Comparison of ENCODE assay signal across 31 cellular contexts in genomic region chr10:112713411-112713810, GRCh38.
DNase-seq lines count a peak whose midpoint lies in the region; ATAC-seq and TF ChIP-seq lines count a peak whose summit lies in the region.
"Had no signal": no experiment of that assay in that cellular context is flagged by ENCODE, and none has a peak within 500 bp of the region (broad histone marks: within the 10 kb centered on the region; RNA-seq: fewer than 3 reads in every experiment).

No MANE protein-coding gene starts in this region.

- no peak overlapping the region for H3K4me2 ChIP-seq in mesendoderm (ENCODE audit: low read length)
- H3K4me2 ChIP-seq: KMS-11, PC-9 had no signal

- intact Hi-C loops in esophagus muscularis mucosa (cut with DNase I): loop anchor here (5.0 kb wide), 1 partner anchor 669 kb away; no protein-coding TSS in a partner anchor
- intact Hi-C loops in Right ventricle myocardium inferior (cut with DNase I): no loop called here

- no peak for TF ChIP-seq CTCF in esophagus muscularis mucosa (IDR thresholded peaks at IDR 0.05)

- no peak overlapping the region for H2BK15ac ChIP-seq in mesendoderm (replicated peaks; ENCODE audit: low read depth)

- H3K27me3 ChIP-seq in esophagus muscularis mucosa (no peaks in the 10 kb centered on the region), mesendoderm (ENCODE audit: insufficient read depth, low read length, poor library complexity) (no peaks in the 10 kb centered on the region)
- H3K27me3 ChIP-seq: adrenal gland, BLaER1 had no signal

- no peaks in the 10 kb centered on the region for H3K79me1 ChIP-seq in mesendoderm (ENCODE audit: low read length)

- H3K79me2 ChIP-seq in mesendoderm (ENCODE audit: control insufficient read depth, insufficient read depth, low read length): no peaks in the 10 kb centered on the region
- H3K79me2 ChIP-seq: parathyroid adenoma had no signal

- H3K18ac ChIP-seq in mesendoderm (ENCODE audit: low read length): no peak overlapping the region

- no peak overlapping the region for H2BK120ac ChIP-seq in mesendoderm (ENCODE audit: low read depth, low read length)

- no peak overlapping the region for H2BK5ac ChIP-seq in mesendoderm (ENCODE audit: low read length)

- 91% methylated on average over 2 of the region's 2 CpGs for WGBS in esophagus muscularis mucosa
- no CpG with 5 or more reads among the region's 2 CpGs for WGBS in mesendoderm (ENCODE audit: extremely low coverage, insufficient coverage, low lambda C conversion rate)

- H3K4me3 ChIP-seq in esophagus muscularis mucosa: no peak overlapping the region
- H3K4me3 ChIP-seq in mesendoderm (ENCODE audit: low read length): no peak overlapping the region
- H3K4me3 ChIP-seq: adrenal gland, BLaER1, PC-9 had no signal

- no peak for TF ChIP-seq EP300 in esophagus muscularis mucosa (IDR thresholded peaks at IDR 0.05)

- no peak overlapping the region for H3K27ac ChIP-seq in esophagus muscularis mucosa (replicated peaks in 1 of 4)
- H3K27ac ChIP-seq in mesendoderm (ENCODE audit: low read depth, low read length): no peak overlapping the region
- H3K27ac ChIP-seq: adrenal gland, BLaER1, HL-60, KMS-11, parathyroid adenoma, PC-9 had no signal

- no peak overlapping the region for H2AK5ac ChIP-seq in mesendoderm (ENCODE audit: low read length)

- TF ChIP-seq POLR2A in esophagus muscularis mucosa (IDR thresholded peaks at IDR 0.05; ENCODE audit: low read depth): no peak

- no peaks in the 10 kb centered on the region for H3K36me3 ChIP-seq in esophagus muscularis mucosa
- H3K36me3 ChIP-seq in mesendoderm (ENCODE audit: control insufficient read depth, insufficient read depth, low read length): no peaks in the 10 kb centered on the region
- H3K36me3 ChIP-seq: adrenal gland had no signal

- ATAC-seq in SK-N-SH treated with all-trans-retinoic acid at 6 μM for 48 hours (peak; percentile 90), Right ventricle myocardium inferior (no peak)
- ATAC-seq: activated CD4-positive, CD25-positive, alpha-beta regulatory T cell treated with anti-CD3 and anti-CD28 coated beads, Interleukin-2, amount 50 U/mL, for 24 hours; activated CD8-positive, alpha-beta T cell treated with anti-CD3 and anti-CD28 coated beads for 36 hours; T-helper 17 cell had no signal

- H3K4ac ChIP-seq in mesendoderm (ENCODE audit: low read depth, low read length): no peak overlapping the region

- no peak overlapping the region for H3K23ac ChIP-seq in mesendoderm (ENCODE audit: low read length)

- no peak overlapping the region for H4K5ac ChIP-seq in mesendoderm (ENCODE audit: low read length)

- H3K9ac ChIP-seq in mesendoderm (ENCODE audit: low read length): no peak overlapping the region
- H3K9ac ChIP-seq: BLaER1, KMS-11, parathyroid adenoma had no signal

- peaks cover 0 to 8% (median 1%) of the 10 kb centered on the region in 4 donors for H3K4me1 ChIP-seq in esophagus muscularis mucosa
- H3K4me1 ChIP-seq in mesendoderm (ENCODE audit: control insufficient read depth, low read depth, low read length): no peaks in the 10 kb centered on the region
- H3K4me1 ChIP-seq: adrenal gland, parathyroid adenoma had no signal

- no peak overlapping the region for H3K56ac ChIP-seq in mesendoderm (ENCODE audit: low read length)

- DNase-seq in EL: peak; percentile 23
- DNase-seq in esophagus muscularis mucosa (ENCODE audit: extremely low spot score): peak; percentile 7
- peak; percentile 89 for DNase-seq in mesendoderm
- DNase-seq in Right ventricle myocardium inferior (ENCODE audit: missing footprints): no peak
- DNase-seq in activated CD4-positive, alpha-beta T cell treated with anti-CD3 and anti-CD28 coated beads, Interleukin-2, amount 50 U/mL, for 1 hour: no peak
- no peak for DNase-seq in OCI-M1 (lab: John Stamatoyannopoulos, UW)
- DNase-seq: ACHN; activated CD8-positive, alpha-beta memory T cell treated with anti-CD3 and anti-CD28 coated beads, Interleukin-2, amount 50 U/mL, for 48 hours; activated CD8-positive, alpha-beta T cell treated with anti-CD3 and anti-CD28 coated beads for 36 hours; activated naive CD4-positive, alpha-beta T cell treated with Interleukin-2 at 50 U/mL for 16 hours; adrenal gland; GDM1; GOT3; head of caudate nucleus; MM.1S; NCI-H1417 treated with DMSO at 0.1 percent for 48 hours; NCI-H2029 treated with DMSO at 0.1 percent for 48 hours; NCI-H226; NCI-H526 treated with DMSO at 0.1 percent for 48 hours; NK-92 treated with Interleukin-12 subunit alpha and Interleukin-12 subunit beta, amount 100 ng/mL, for 24 hours; PC-9; retina; small intestine; stimulated activated naive CD4-positive, alpha-beta T cell; T-helper 17 cell had no signal

- no peak overlapping the region for H4K8ac ChIP-seq in mesendoderm (ENCODE audit: low read depth, low read length)

- H3K9me3 ChIP-seq in esophagus muscularis mucosa: no peaks in the 10 kb centered on the region
- H3K9me3 ChIP-seq: adrenal gland, BLaER1 had no signal

TF ChIP-seq in SK-N-SH treated with all-trans-retinoic acid at 6 μM for 48 hours, 23 proteins besides CTCF, POLR2A, EP300 and RAD21 (continues in another document):
- TF ChIP-seq, protein P1, sequence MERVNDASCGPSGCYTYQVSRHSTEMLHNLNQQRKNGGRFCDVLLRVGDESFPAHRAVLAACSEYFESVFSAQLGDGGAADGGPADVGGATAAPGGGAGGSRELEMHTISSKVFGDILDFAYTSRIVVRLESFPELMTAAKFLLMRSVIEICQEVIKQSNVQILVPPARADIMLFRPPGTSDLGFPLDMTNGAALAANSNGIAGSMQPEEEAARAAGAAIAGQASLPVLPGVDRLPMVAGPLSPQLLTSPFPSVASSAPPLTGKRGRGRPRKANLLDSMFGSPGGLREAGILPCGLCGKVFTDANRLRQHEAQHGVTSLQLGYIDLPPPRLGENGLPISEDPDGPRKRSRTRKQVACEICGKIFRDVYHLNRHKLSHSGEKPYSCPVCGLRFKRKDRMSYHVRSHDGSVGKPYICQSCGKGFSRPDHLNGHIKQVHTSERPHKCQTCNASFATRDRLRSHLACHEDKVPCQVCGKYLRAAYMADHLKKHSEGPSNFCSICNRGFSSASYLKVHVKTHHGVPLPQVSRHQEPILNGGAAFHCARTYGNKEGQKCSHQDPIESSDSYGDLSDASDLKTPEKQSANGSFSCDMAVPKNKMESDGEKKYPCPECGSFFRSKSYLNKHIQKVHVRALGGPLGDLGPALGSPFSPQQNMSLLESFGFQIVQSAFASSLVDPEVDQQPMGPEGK (CRISPR knock-in tag; IDR thresholded peaks at IDR 0.05; ENCODE audit: borderline replicate concordance): no peak
- no peak for TF ChIP-seq TCF4 (CRISPR knock-in tag; IDR thresholded peaks at IDR 0.05; ENCODE audit: borderline replicate concordance)
- TF ChIP-seq OSR1 (CRISPR knock-in tag; IDR thresholded peaks at IDR 0.05): no peak
- TF ChIP-seq ARNTL (CRISPR knock-in tag; IDR thresholded peaks at IDR 0.05; ENCODE audit: borderline replicate concordance, low read depth): no peak
- no peak for TF ChIP-seq ZC3H10 (CRISPR knock-in tag; IDR thresholded peaks at IDR 0.05)
- no peak for TF ChIP-seq ESRRG (CRISPR knock-in tag; IDR thresholded peaks at IDR 0.05)
- TF ChIP-seq, protein P2, sequence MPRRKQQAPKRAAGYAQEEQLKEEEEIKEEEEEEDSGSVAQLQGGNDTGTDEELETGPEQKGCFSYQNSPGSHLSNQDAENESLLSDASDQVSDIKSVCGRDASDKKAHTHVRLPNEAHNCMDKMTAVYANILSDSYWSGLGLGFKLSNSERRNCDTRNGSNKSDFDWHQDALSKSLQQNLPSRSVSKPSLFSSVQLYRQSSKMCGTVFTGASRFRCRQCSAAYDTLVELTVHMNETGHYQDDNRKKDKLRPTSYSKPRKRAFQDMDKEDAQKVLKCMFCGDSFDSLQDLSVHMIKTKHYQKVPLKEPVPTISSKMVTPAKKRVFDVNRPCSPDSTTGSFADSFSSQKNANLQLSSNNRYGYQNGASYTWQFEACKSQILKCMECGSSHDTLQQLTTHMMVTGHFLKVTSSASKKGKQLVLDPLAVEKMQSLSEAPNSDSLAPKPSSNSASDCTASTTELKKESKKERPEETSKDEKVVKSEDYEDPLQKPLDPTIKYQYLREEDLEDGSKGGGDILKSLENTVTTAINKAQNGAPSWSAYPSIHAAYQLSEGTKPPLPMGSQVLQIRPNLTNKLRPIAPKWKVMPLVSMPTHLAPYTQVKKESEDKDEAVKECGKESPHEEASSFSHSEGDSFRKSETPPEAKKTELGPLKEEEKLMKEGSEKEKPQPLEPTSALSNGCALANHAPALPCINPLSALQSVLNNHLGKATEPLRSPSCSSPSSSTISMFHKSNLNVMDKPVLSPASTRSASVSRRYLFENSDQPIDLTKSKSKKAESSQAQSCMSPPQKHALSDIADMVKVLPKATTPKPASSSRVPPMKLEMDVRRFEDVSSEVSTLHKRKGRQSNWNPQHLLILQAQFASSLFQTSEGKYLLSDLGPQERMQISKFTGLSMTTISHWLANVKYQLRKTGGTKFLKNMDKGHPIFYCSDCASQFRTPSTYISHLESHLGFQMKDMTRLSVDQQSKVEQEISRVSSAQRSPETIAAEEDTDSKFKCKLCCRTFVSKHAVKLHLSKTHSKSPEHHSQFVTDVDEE (CRISPR knock-in tag; IDR thresholded peaks at IDR 0.05): no peak
- no peak for TF ChIP-seq ISL1 (CRISPR knock-in tag; IDR thresholded peaks at IDR 0.05)
- TF ChIP-seq CSDC2 (CRISPR knock-in tag; IDR thresholded peaks at IDR 0.05): no peak
- no peak for TF ChIP-seq ZNF8 (CRISPR knock-in tag; IDR thresholded peaks at IDR 0.05)
- TF ChIP-seq, protein P3, sequence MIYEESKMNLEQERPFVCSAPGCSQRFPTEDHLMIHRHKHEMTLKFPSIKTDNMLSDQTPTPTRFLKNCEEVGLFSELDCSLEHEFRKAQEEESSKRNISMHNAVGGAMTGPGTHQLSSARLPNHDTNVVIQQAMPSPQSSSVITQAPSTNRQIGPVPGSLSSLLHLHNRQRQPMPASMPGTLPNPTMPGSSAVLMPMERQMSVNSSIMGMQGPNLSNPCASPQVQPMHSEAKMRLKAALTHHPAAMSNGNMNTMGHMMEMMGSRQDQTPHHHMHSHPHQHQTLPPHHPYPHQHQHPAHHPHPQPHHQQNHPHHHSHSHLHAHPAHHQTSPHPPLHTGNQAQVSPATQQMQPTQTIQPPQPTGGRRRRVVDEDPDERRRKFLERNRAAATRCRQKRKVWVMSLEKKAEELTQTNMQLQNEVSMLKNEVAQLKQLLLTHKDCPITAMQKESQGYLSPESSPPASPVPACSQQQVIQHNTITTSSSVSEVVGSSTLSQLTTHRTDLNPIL (CRISPR knock-in tag; IDR thresholded peaks at IDR 0.05; ENCODE audit: low read depth): no peak

Comparison
In these comparisons a context has a peak if more than half of its experiments do, and no peak if none do; other contexts are left out.
1. DNase-seq: peak in EL (single experiment), esophagus muscularis mucosa (single experiment) and mesendoderm (single experiment); none in Right ventricle myocardium inferior (single experiment), activated CD4-positive, alpha-beta T cell treated with anti-CD3 and anti-CD28 coated beads, Interleukin-2, amount 50 U/mL, for 1 hour (single experiment) and OCI-M1 (single experiment).